In the genomic region with DNA sequence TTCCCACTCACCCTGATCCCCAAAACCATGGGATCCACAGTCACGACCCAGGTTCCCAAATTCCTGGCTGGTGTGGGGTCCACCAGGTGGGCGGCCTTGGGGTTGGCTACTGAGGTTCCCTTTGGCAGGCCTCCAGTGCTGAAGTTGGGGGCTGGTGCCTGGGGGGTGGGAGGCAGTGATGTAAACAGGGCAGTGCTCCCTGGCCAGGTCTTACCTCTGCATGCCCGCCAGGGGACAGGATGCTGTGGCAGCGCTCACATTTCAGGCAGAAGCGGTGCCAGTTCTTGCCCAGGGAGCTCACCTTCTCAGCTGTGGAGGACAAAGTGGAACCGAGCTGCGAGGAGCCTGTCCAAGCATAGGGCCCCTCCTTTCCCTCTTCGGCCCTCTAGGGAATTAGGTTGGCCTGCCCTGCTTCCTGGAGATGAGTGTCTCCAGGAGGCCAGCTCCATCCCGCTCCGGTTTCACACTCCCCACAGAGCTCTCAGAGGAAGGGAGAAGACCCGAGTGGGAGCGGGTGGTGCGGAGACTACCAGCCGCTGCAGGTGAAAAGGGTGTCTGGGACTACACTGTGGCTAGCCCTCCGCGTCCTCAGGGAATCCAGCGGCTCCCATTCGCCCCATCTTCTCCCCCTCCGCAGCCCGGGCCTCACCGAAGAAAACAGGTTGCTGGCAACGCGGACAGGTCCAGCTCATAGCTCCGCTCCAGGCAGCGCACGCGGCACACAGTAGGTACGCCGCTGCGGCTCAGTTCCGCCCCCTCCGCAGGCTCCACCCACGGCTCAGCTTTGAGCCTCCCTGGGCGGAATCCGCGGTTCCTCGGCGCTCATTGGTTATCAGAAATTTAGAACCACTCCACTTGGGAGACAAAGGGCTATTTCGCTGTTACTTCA, we compare ENCODE assay signal across 9 cellular contexts. TPM values are rescaled to one million over a fixed set of nuclear protein-coding genes. Genes with fewer than 3 reads are reported as not detected.
DNase-seq lines count a peak whose midpoint lies in the region; ATAC-seq lines count a peak whose summit lies in the region.
"Had no signal": no experiment of that assay in that cellular context is flagged by ENCODE, and none has a peak within 500 bp of the region (broad histone marks: within the 10 kb centered on the region; RNA-seq: fewer than 3 reads in every experiment).

A gene with protein sequence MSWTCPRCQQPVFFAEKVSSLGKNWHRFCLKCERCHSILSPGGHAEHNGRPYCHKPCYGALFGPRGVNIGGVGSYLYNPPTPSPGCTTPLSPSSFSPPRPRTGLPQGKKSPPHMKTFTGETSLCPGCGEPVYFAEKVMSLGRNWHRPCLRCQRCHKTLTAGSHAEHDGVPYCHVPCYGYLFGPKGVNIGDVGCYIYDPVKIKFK (minus strand): TSS at position 726 of the 889 bp plus-strand sequence. CDS start 34 bp downstream, at position 692.

- WGBS in HUES64, result 8% methylated on average over 37 of the region's 39 CpGs
- WGBS in mesodermal cell (ENCODE audit: insufficient coverage in 2 of 2), 2 experiments, result 10% methylated on average over 28 to 29 of the region's 39 CpGs

- peak within 1 kb of the TSS; percentile 80 for H3K27ac Mint-ChIP-seq in stimulated activated naive B cell treated with anti-CD40 and anti-IgM and Interleukin-4, amounts not matched to agents 10 μg/mL and 1 μg/mL and 100 μg/mL, for 72 hours

- no peaks in the 10 kb centered on the region; the same call in 1 of the 2 replicates for H3K4me1 ChIP-seq in HUES64 (ENCODE audit: insufficient read depth, low read length)
- no peaks in the 10 kb centered on the region for H3K4me1 ChIP-seq in mesodermal cell (ENCODE audit: control insufficient read depth, insufficient read depth, low read length, poor library complexity, severe bottlenecking)

- H3K4me1 Mint-ChIP-seq in stimulated activated naive B cell treated with anti-CD40 and anti-IgM and Interleukin-4, amounts not matched to agents 10 μg/mL and 1 μg/mL and 100 μg/mL, for 72 hours, result peaks cover 27 to 65% of the 10 kb centered on the region in 2 donors

- H3K9me3 Mint-ChIP-seq in stimulated activated naive B cell treated with anti-CD40 and anti-IgM and Interleukin-4, amounts not matched to agents 10 μg/mL and 1 μg/mL and 100 μg/mL, for 72 hours, result no peaks in the 10 kb centered on the region

- H3K36me3 Mint-ChIP-seq in stimulated activated naive B cell treated with anti-CD40 and anti-IgM and Interleukin-4, amounts not matched to agents 10 μg/mL and 1 μg/mL and 100 μg/mL, for 72 hours, result peaks cover 6 to 19% of the 10 kb centered on the region in 2 donors

- H3K4me3 ChIP-seq in HUES64 (ENCODE audit: low read length) (peak within 1 kb of the TSS; percentile 62), mesodermal cell (ENCODE audit: extremely low read depth, insufficient read depth, low read length, poor library complexity, severe bottlenecking) (peak within 1 kb of the TSS; percentile 23)

- peak within 1 kb of the TSS; percentile 91 to 94 for H3K4me3 Mint-ChIP-seq in stimulated activated naive B cell treated with anti-CD40 and anti-IgM and Interleukin-4, amounts not matched to agents 10 μg/mL and 1 μg/mL and 100 μg/mL, for 72 hours

- H3K27me3 Mint-ChIP-seq in stimulated activated naive B cell treated with anti-CD40 and anti-IgM and Interleukin-4, amounts not matched to agents 10 μg/mL and 1 μg/mL and 100 μg/mL, for 72 hours, result no peaks in the 10 kb centered on the region

- H3K9me3 ChIP-seq in HUES64 (ENCODE audit: insufficient read depth, low read depth, low read length), result no peaks in the 10 kb centered on the region
- H3K9me3 ChIP-seq in mesodermal cell (ENCODE audit: control insufficient read depth, low read length), result no peaks in the 10 kb centered on the region

- DNase-seq in NCI-H1417 (lab: John Stamatoyannopoulos, UW), result peak; percentile 49 to 72 (median 56)
- DNase-seq in NCI-H1417 treated with DMSO at 0.1 percent for 48 hours (lab: John Stamatoyannopoulos, UW), result no peak
- DNase-seq in activated CD4-positive, alpha-beta T cell treated with anti-CD3 and anti-CD28 coated beads for 24 hours (ENCODE audit: low read depth in 2 of 2), result peak; percentile 13 to 34
- DNase-seq in effector CD4-positive, alpha-beta T cell, result peak; percentile 33
- DNase-seq in stimulated activated naive B cell treated with anti-CD40 and anti-IgM and Interleukin-4, amounts not matched to agents 10 μg/mL and 1 μg/mL and 100 μg/mL, for 72 hours, result peak; percentile 52

- H3K27ac ChIP-seq in HUES64 (ENCODE audit: low read depth, low read length) (no peak within 1 kb of the TSS), mesodermal cell (ENCODE audit: low read depth, low read length, severe bottlenecking) (no peak within 1 kb of the TSS)
- H3K27ac ChIP-seq: C4-2B had no signal

- H3K36me3 ChIP-seq in HUES64 (ENCODE audit: insufficient read depth, low read length) (no peaks in the 10 kb centered on the region), mesodermal cell (ENCODE audit: control insufficient read depth, insufficient read depth, low read length) (no peaks in the 10 kb centered on the region)

- peak within 1 kb of the TSS; percentile 59 for H3K9ac ChIP-seq in HUES64 (ENCODE audit: low read depth, low read length)

- ATAC-seq in stimulated activated naive B cell treated with anti-CD40 and anti-IgM and Interleukin-4, amounts not matched to agents 10 μg/mL and 1 μg/mL and 100 μg/mL, for 72 hours (replicated peaks), result peak; percentile 82
- no peak for ATAC-seq in GM18861 (IDR thresholded peaks at IDR 0.05; ENCODE audit: unreplicated experiment)

- no peaks in the 10 kb centered on the region for H3K27me3 ChIP-seq in HUES64 (ENCODE audit: insufficient read depth, low read length)

RNA-seq across cellular contexts. Expression of the gene that starts here (rescaled TPM):
- polyA plus RNA-seq in HUES64 (2013, experiment 1 of 2), result 9.5 TPM
- 12.8 TPM for polyA plus RNA-seq in HUES64 (2013, experiment 2 of 2)
- 1.8 TPM for polyA plus RNA-seq in mesodermal cell (2013, experiment 1 of 2)
- 0.71 TPM for polyA plus RNA-seq in mesodermal cell (2013, experiment 2 of 2)
